In genomic region chr16:89230210-89230609, GRCh38 we compare ENCODE assay signal across 14 cellular contexts. TPM values are rescaled to one million over a fixed set of nuclear protein-coding genes. Genes with fewer than 3 reads are reported as not detected.
A peak's percentile ranks its signal among the peaks of the same experiment; 100 is the strongest.
DNase-seq lines count a peak whose midpoint lies in the region; ATAC-seq and TF ChIP-seq lines count a peak whose summit lies in the region.
"Had no signal": no experiment of that assay in that cellular context is flagged by ENCODE, and none has a peak within 500 bp of the region (broad histone marks: within the 10 kb centered on the region; RNA-seq: fewer than 3 reads in every experiment).

No MANE protein-coding gene starts in this region.

- H3K36me3 ChIP-seq in IMR-90 (ENCODE audit: control insufficient read depth, insufficient read depth, low read length), result peaks cover 76% of the 10 kb centered on the region

- H3K9me1 ChIP-seq in IMR-90 (ENCODE audit: insufficient read depth, low read length), result 0 out of 2 replicates have a peak, but pooled peaks cover 3% of the 10 kb centered on the region

- no peak for TF ChIP-seq POLR2A in IMR-90 (IDR thresholded peaks at IDR 0.05; ENCODE audit: low read depth, low read length)

- intact Hi-C loops in IMR-90 (cut with micrococcal nuclease), result no loop called here

- TF ChIP-seq CTCF in IMR-90 (conservative IDR thresholded peaks at IDR 0.05; ENCODE audit: low read depth, low read length), result no peak

- CTCF ChIA-PET in IMR-90 (lab: Yijun Ruan, JAX), result no interaction called here
- CTCF ChIA-PET in activated CD4-positive, alpha-beta T cell treated with anti-CD3 and anti-CD28 coated beads, Interleukin-2, amount 10 ng/mL, durations not matched to agents 7 days and 5 days (lab: Charles Lee), result no interaction called here

- 90% methylated on average over 6 of the region's 14 CpGs; no CpG with 5 or more reads in 1 of the 2 experiments for WGBS in IMR-90 (ENCODE audit: extremely low coverage in 2 of 2, insufficient read length in 1 of 2), 2 experiments

- no peak overlapping the region for H3K56ac ChIP-seq in IMR-90 (ENCODE audit: extremely low read depth, insufficient read depth, low read length)

- no peak overlapping the region for H3K9ac ChIP-seq in IMR-90 (ENCODE audit: low read depth, low read length)
- H3K9ac ChIP-seq: SK-N-SH had no signal

- no peak for ATAC-seq in IMR-90 (ENCODE audit: low read depth)

- H3K27me3 Mint-ChIP-seq in activated CD4-positive, alpha-beta T cell treated with anti-CD3 and anti-CD28 coated beads, Interleukin-2, amount 10 ng/mL, durations not matched to agents 7 days and 5 days, result no peaks in the 10 kb centered on the region
- H3K27me3 Mint-ChIP-seq: CD4-positive, alpha-beta T cell had no signal

- H3K36me3 Mint-ChIP-seq in activated CD4-positive, alpha-beta T cell treated with anti-CD3 and anti-CD28 coated beads, Interleukin-2, amount 10 ng/mL, durations not matched to agents 7 days and 5 days (ENCODE audit: low read depth), result peaks cover 82% of the 10 kb centered on the region

- peaks cover 36% of the 10 kb centered on the region for H3K9me3 Mint-ChIP-seq in activated CD4-positive, alpha-beta T cell treated with anti-CD3 and anti-CD28 coated beads, Interleukin-2, amount 10 ng/mL, durations not matched to agents 7 days and 5 days
- H3K9me3 Mint-ChIP-seq: CD4-positive, alpha-beta T cell had no signal

- peaks cover 28 to 42% of the 10 kb centered on the region in 2 experiments for H3K79me1 ChIP-seq in IMR-90 (ENCODE audit: low read depth in 1 of 2, low read length in 2 of 2)

- H2BK20ac ChIP-seq in IMR-90 (ENCODE audit: low read depth, low read length), result no peak overlapping the region

- no peaks in the 10 kb centered on the region for H4K20me1 ChIP-seq in IMR-90 (ENCODE audit: insufficient read depth, low read length)

- no peaks in the 10 kb centered on the region for H3K4me1 ChIP-seq in IMR-90 (ENCODE audit: control insufficient read depth, insufficient read depth, low read length)

- no peak overlapping the region for H3K23ac ChIP-seq in IMR-90 (ENCODE audit: low read depth, low read length)

- H3K4me3 ChIP-seq in IMR-90 (ENCODE audit: insufficient read depth, low read depth, low read length), result no peak overlapping the region
- no peak overlapping the region for H3K4me3 ChIP-seq in skeletal muscle cell (ENCODE audit: low read depth, low read length)

- peak; percentile 20 for DNase-seq in NCI-H748 (lab: John Stamatoyannopoulos, UW; ENCODE audit: unreplicated experiment)
- no peak for DNase-seq in NCI-H748 treated with DMSO at 0.1 percent for 48 hours (lab: John Stamatoyannopoulos, UW)
- DNase-seq in IMR-90, result no peak
- DNase-seq in SHP77 treated with DMSO at 0.1 percent for 48 hours (lab: John Stamatoyannopoulos, UW), result peak; percentile 94
- DNase-seq in skeletal muscle cell (ENCODE audit: low read depth), result peak; percentile 24
- DNase-seq in NOMO-1 treated with dmso at 0.1 percent for 144 hours (lab: John Stamatoyannopoulos, UW; ENCODE audit: unreplicated experiment), result no peak
- no peak for DNase-seq in activated CD4-positive, alpha-beta T cell treated with anti-CD3 and anti-CD28 coated beads, Interleukin-2, amount 10 ng/mL, durations not matched to agents 7 days and 5 days
- DNase-seq in SIG-M5 treated with dmso at 0.1 percent for 504 hours (lab: John Stamatoyannopoulos, UW; ENCODE audit: unreplicated experiment), result no peak
- DNase-seq: CD4-positive, alpha-beta T cell; NCI-H1092 treated with DMSO at 0.1 percent for 48 hours; NCI-H187; NCI-H2107; NCI-H69; SK-N-SH had no signal

- no peak overlapping the region for H3K4me3 Mint-ChIP-seq in activated CD4-positive, alpha-beta T cell treated with anti-CD3 and anti-CD28 coated beads, Interleukin-2, amount 10 ng/mL, durations not matched to agents 7 days and 5 days
- H3K4me3 Mint-ChIP-seq: CD4-positive, alpha-beta T cell had no signal

- H2BK5ac ChIP-seq in IMR-90 (ENCODE audit: low read depth, low read length, poor library complexity, severe bottlenecking), result no peak overlapping the region

- H3K27me3 ChIP-seq in IMR-90 (ENCODE audit: control insufficient read depth, insufficient read depth, low read length), result no peaks in the 10 kb centered on the region

- no peak overlapping the region for H4K91ac ChIP-seq in IMR-90 (ENCODE audit: insufficient read depth, low read depth, low read length)

- H3K18ac ChIP-seq in IMR-90 (ENCODE audit: low read depth, low read length), result no peak overlapping the region

- TF ChIP-seq RAD21 in IMR-90 (IDR thresholded peaks at IDR 0.05; ENCODE audit: low read length), result no peak

- no peak overlapping the region for H3K27ac Mint-ChIP-seq in activated CD4-positive, alpha-beta T cell treated with anti-CD3 and anti-CD28 coated beads, Interleukin-2, amount 10 ng/mL, durations not matched to agents 7 days and 5 days
- H3K27ac Mint-ChIP-seq: CD4-positive, alpha-beta T cell had no signal

- no peak overlapping the region for H4K5ac ChIP-seq in IMR-90 (ENCODE audit: low read depth, low read length)

- in situ Hi-C loops in IMR-90 (cut with MboI; ENCODE audit: low sequenced_read_pairs), result no loop called here

- peak overlapping the region; percentile 29 for H2AFZ ChIP-seq in IMR-90 (replicated peaks; ENCODE audit: low read length, poor library complexity)

- H3K27ac ChIP-seq in IMR-90 (ENCODE audit: insufficient read depth, low read length), result no peak overlapping the region

- H3K4ac ChIP-seq in IMR-90 (ENCODE audit: low read depth, low read length), result no peak overlapping the region

- BruUV-seq in IMR-90 (replicated peaks; lab: Mats Ljungman, UMichigan), result no TSS peak

- no peak overlapping the region for H2AK9ac ChIP-seq in IMR-90 (replicated peaks; ENCODE audit: low read depth, low read length, poor library complexity)

- dilution Hi-C loops in IMR-90 (cut with HindIII; ENCODE audit: low sequenced_read_pairs, unreplicated experiment), result no loop called here

- H3K4me1 Mint-ChIP-seq in activated CD4-positive, alpha-beta T cell treated with anti-CD3 and anti-CD28 coated beads, Interleukin-2, amount 10 ng/mL, durations not matched to agents 7 days and 5 days, result no peaks in the 10 kb centered on the region

- no peak overlapping the region for H3K4me2 ChIP-seq in IMR-90 (ENCODE audit: low read depth, low read length)
- H3K4me2 ChIP-seq: SK-N-SH had no signal

- no peak overlapping the region for H2AK5ac ChIP-seq in IMR-90 (ENCODE audit: low read depth, low read length)

- no peak overlapping the region for H2BK120ac ChIP-seq in IMR-90 (ENCODE audit: low read depth, low read length)

- peaks cover 48% of the 10 kb centered on the region for H3K9me3 ChIP-seq in IMR-90 (ENCODE audit: control insufficient read depth, insufficient read depth, low read length)
- H3K9me3 ChIP-seq: SK-N-SH had no signal

- POLR2A ChIA-PET in IMR-90 (lab: Charles Lee; ENCODE audit: unreplicated experiment), result no interaction called here
- POLR2A ChIA-PET in activated CD4-positive, alpha-beta T cell treated with anti-CD3 and anti-CD28 coated beads, Interleukin-2, amount 10 ng/mL, durations not matched to agents 7 days and 5 days (lab: Charles Lee), result no interaction called here

- H3K14ac ChIP-seq in IMR-90 (replicated peaks; ENCODE audit: low read depth, low read length), result no peak overlapping the region

- H4K8ac ChIP-seq in IMR-90 (ENCODE audit: low read depth in 2 of 2, low read length in 2 of 2), result no peak overlapping the region

- no peak overlapping the region for H2BK15ac ChIP-seq in IMR-90 (ENCODE audit: low read depth, low read length)

TF ChIP-seq in IMR-90, 13 proteins besides CTCF, POLR2A, EP300 and RAD21 (continues in another document):
- TF ChIP-seq MAFK (IDR thresholded peaks at IDR 0.05; ENCODE audit: low read depth, low read length), result no peak
- TF ChIP-seq RFX5 (IDR thresholded peaks at IDR 0.05; ENCODE audit: low read depth, low read length), result no peak
- TF ChIP-seq ELK1 (IDR thresholded peaks at IDR 0.05; ENCODE audit: borderline replicate concordance, low read depth, low read length), result no peak
- no peak for TF ChIP-seq USF2 (IDR thresholded peaks at IDR 0.05; ENCODE audit: low read depth, low read length)
- TF ChIP-seq BHLHE40 (IDR thresholded peaks at IDR 0.05; ENCODE audit: low read depth, low read length), result no peak
- no peak for TF ChIP-seq CEBPB (IDR thresholded peaks at IDR 0.05; ENCODE audit: low read depth, low read length)
- no peak for TF ChIP-seq CHD1 (IDR thresholded peaks at IDR 0.05; ENCODE audit: low read depth, low read length)

RNA-seq across cellular contexts. Expression of gene ZNF778, which starts 12.7 kb away (rescaled TPM):
- 8.3 and 9.9 TPM in 2 replicates for total RNA-seq in IMR-90 (2012; rRNA removed)
- 4.1 and 5.6 TPM in 2 replicates for polyA plus RNA-seq in IMR-90 (2012; rRNA removed)
- 1.6 and 2.1 TPM in 2 replicates for polyA plus RNA-seq in IMR-90 (2012; cell fraction: cytosol; rRNA removed)
- 10.5 and 11.8 TPM in 2 replicates for polyA plus RNA-seq in IMR-90 (2012; cell fraction: nucleus; rRNA removed; ENCODE audit: low replicate concordance)
- 1 to 10 TPM; 8.3 to 9.2 TPM for total RNA-seq in activated CD4-positive, alpha-beta T cell treated with anti-CD3 and anti-CD28 coated beads, Interleukin-2, amount 10 ng/mL, durations not matched to agents 7 days and 5 days

RNA-seq across cellular contexts. Expression of gene SLC22A31, which starts 29.9 kb away (rescaled TPM):
- 0.18 and 0.56 TPM in 2 replicates for total RNA-seq in IMR-90 (2012; rRNA removed)
- polyA plus RNA-seq in IMR-90 (2012; rRNA removed), result 5.0 and 5.5 TPM in 2 replicates
- polyA plus RNA-seq in IMR-90 (2012; cell fraction: cytosol; rRNA removed), result 2.8 and 4.2 TPM in 2 replicates
- 48.5 and 137 TPM in 2 replicates for polyA plus RNA-seq in IMR-90 (2012; cell fraction: nucleus; rRNA removed; ENCODE audit: low replicate concordance)
- 1 to 10 TPM; 1.8 to 2.8 TPM for total RNA-seq in activated CD4-positive, alpha-beta T cell treated with anti-CD3 and anti-CD28 coated beads, Interleukin-2, amount 10 ng/mL, durations not matched to agents 7 days and 5 days

RNA-seq across cellular contexts. Expression of gene CDH15, which starts 58.7 kb away (rescaled TPM):
- total RNA-seq in IMR-90 (2012; rRNA removed), result 0.18 and 0.28 TPM in 2 replicates
- polyA plus RNA-seq in IMR-90 (2012; rRNA removed), result 0.62 and 0.65 TPM in 2 replicates
- 0.74 and 0.78 TPM in 2 replicates for polyA plus RNA-seq in IMR-90 (2012; cell fraction: cytosol; rRNA removed)
- 0.42 and 0.99 TPM in 2 replicates for polyA plus RNA-seq in IMR-90 (2012; cell fraction: nucleus; rRNA removed; ENCODE audit: low replicate concordance)
- total RNA-seq in activated CD4-positive, alpha-beta T cell treated with anti-CD3 and anti-CD28 coated beads, Interleukin-2, amount 10 ng/mL, durations not matched to agents 7 days and 5 days, result not detected
- total RNA-seq: CD4-positive, alpha-beta T cell had no signal

Comparison
In these comparisons a context has a peak if more than half of its experiments do, and no peak if none do; other contexts are left out.
1. DNase-seq: peak in NCI-H748 (single experiment), SHP77 treated with DMSO at 0.1 percent for 48 hours (single experiment) and skeletal muscle cell (single experiment); none in NCI-H748 treated with DMSO at 0.1 percent for 48 hours (single experiment), IMR-90 (single experiment), NOMO-1 treated with dmso at 0.1 percent for 144 hours (single experiment), activated CD4-positive, alpha-beta T cell treated with anti-CD3 and anti-CD28 coated beads, Interleukin-2, amount 10 ng/mL, durations not matched to agents 7 days and 5 days (single experiment) and SIG-M5 treated with dmso at 0.1 percent for 504 hours (single experiment).